In the genomic region with DNA sequence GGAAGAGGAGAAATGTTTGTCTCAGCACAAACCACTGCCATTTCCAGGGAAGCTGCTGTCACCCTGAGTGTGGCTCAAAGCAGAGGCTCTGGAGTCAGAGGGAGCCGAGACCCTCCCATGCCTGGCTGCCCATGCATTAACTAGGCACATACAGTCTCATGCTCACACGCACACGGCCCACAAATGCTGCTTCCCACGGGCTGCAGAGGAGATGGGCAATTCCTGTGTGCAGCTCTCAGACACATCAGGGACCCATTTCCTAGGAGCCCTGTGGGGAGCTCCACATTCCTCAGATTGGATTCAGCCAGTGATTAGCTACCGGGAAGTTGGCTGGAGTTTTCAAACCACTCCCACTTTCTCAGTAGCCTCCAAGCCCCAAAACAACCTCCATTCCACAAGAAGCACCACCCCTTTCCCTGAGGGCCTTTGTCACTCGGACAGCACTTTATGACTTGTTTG, we compare ENCODE assay signal across 12 cellular contexts. TPM values are rescaled to one million over a fixed set of nuclear protein-coding genes. Genes with fewer than 3 reads are reported as not detected.
DNase-seq lines count a peak whose midpoint lies in the region; ATAC-seq and TF ChIP-seq lines count a peak whose summit lies in the region.
"Had no signal": no experiment of that assay in that cellular context is flagged by ENCODE, and none has a peak within 500 bp of the region (broad histone marks: within the 10 kb centered on the region; RNA-seq: fewer than 3 reads in every experiment).

No MANE protein-coding gene starts in this region.

- H3K36me3 ChIP-seq in A673 (ENCODE audit: insufficient read depth, low read length, poor library complexity, severe bottlenecking) (no peaks in the 10 kb centered on the region), esophagus muscularis mucosa (no peaks in the 10 kb centered on the region), muscle layer of duodenum (ENCODE audit: control insufficient read depth in 1 of 2, insufficient read depth in 2 of 2, low read length in 2 of 2) (no peaks in the 10 kb centered on the region), WERI-Rb-1 (no peaks in the 10 kb centered on the region)
- H3K36me3 ChIP-seq: BE2C had no signal

- no peak overlapping the region for H3K4me3 Mint-ChIP-seq in chondrocyte (ENCODE audit: unreplicated experiment)
- H3K4me3 Mint-ChIP-seq: central memory CD8-positive, alpha-beta T cell had no signal

- TF ChIP-seq POLR2A in esophagus muscularis mucosa (IDR thresholded peaks at IDR 0.05; ENCODE audit: low read depth), result no peak

- no peaks in the 10 kb centered on the region for H3K9me3 Mint-ChIP-seq in chondrocyte (ENCODE audit: low read depth)
- H3K9me3 Mint-ChIP-seq: central memory CD8-positive, alpha-beta T cell had no signal

- no peaks in the 10 kb centered on the region for H3K9me3 ChIP-seq in A673 (ENCODE audit: low read depth, low read length, poor library complexity, severe bottlenecking)
- no peaks in the 10 kb centered on the region for H3K9me3 ChIP-seq in esophagus muscularis mucosa
- no peaks in the 10 kb centered on the region for H3K9me3 ChIP-seq in muscle layer of duodenum (ENCODE audit: control insufficient read depth in 1 of 2, low read length in 2 of 2)
- H3K9me3 ChIP-seq in WERI-Rb-1 (ENCODE audit: severe bottlenecking), result no peaks in the 10 kb centered on the region
- H3K9me3 ChIP-seq: BE2C had no signal

- no peaks in the 10 kb centered on the region for H3K4me1 ChIP-seq in A673 (ENCODE audit: insufficient read depth, low read length, poor library complexity, severe bottlenecking)
- peaks cover 4 to 28% (median 19%) of the 10 kb centered on the region in 4 donors for H3K4me1 ChIP-seq in esophagus muscularis mucosa
- peaks cover 0 to 8% of the 10 kb centered on the region in 2 donors for H3K4me1 ChIP-seq in muscle layer of duodenum (ENCODE audit: control insufficient read depth in 1 of 2, insufficient read depth in 2 of 2, low read length in 2 of 2)
- H3K4me1 ChIP-seq: BE2C had no signal

- intact Hi-C loops in A673 (cut with micrococcal nuclease; ENCODE audit: unreplicated experiment) (no loop called here), esophagus muscularis mucosa (cut with DNase I) (no loop called here)

- CTCF ChIA-PET in A673 (lab: Charles Lee), result interaction anchor here (0.7 to 1.1 kb wide), 2 partner anchors 32 to 630 kb away, joined by 3 to 7 read pairs; no protein-coding TSS in a partner anchor

- TF ChIP-seq CTCF in A673 (conservative IDR thresholded peaks at IDR 0.05; ENCODE audit: low read depth, low read length) (no peak), esophagus muscularis mucosa (IDR thresholded peaks at IDR 0.05) (no peak), WERI-Rb-1 (IDR thresholded peaks at IDR 0.05; ENCODE audit: low read depth, low read length) (no peak), chondrocyte (IDR thresholded peaks at IDR 0.05) (no peak)

- no TSS peak for BruUV-seq in A673 (replicated peaks; lab: Mats Ljungman, UMichigan)

- H3K27me3 Mint-ChIP-seq in chondrocyte (ENCODE audit: low read depth), result peaks cover 4% of the 10 kb centered on the region

- 39% methylated on average over 5 of the region's 6 CpGs for WGBS in esophagus muscularis mucosa

- ATAC-seq in HG03196 (IDR thresholded peaks at IDR 0.05; ENCODE audit: unreplicated experiment), result no peak
- ATAC-seq: activated CD4-positive, CD25-positive, alpha-beta regulatory T cell treated with anti-CD3 and anti-CD28 coated beads, Interleukin-2, amount 50 U/mL, for 24 hours had no signal

- peaks cover 16% of the 10 kb centered on the region for H3K4me1 Mint-ChIP-seq in chondrocyte (ENCODE audit: low read depth)

- H3K27me3 ChIP-seq in A673 (replicated peaks; ENCODE audit: insufficient read depth, low read depth, low read length, poor library complexity) (no peaks in the 10 kb centered on the region), esophagus muscularis mucosa (peaks cover 0 to 4% (median 0%) of the 10 kb centered on the region in 4 donors), muscle layer of duodenum (ENCODE audit: low read depth, low read length) (no peaks in the 10 kb centered on the region), WERI-Rb-1 (ENCODE audit: insufficient read depth, low read depth, severe bottlenecking) (no peaks in the 10 kb centered on the region)
- H3K27me3 ChIP-seq: BE2C had no signal

- H3K4me3 ChIP-seq in A673 (ENCODE audit: low read depth, low read length, poor library complexity, severe bottlenecking) (no peak overlapping the region), esophagus muscularis mucosa (peak overlapping the region in 1 of 4 donors; percentile 4), muscle layer of duodenum (ENCODE audit: low read depth in 1 of 2, low read length in 2 of 2) (peak overlapping the region; percentile 11 to 18), WERI-Rb-1 (ENCODE audit: low read depth, low read length) (no peak overlapping the region)

- POLR2A ChIA-PET in A673 (lab: Charles Lee; ENCODE audit: low non-redundant PET), result interaction anchor here (0.5 to 0.7 kb wide), 2 partner anchors 14 to 38 kb away, joined by 7 to 10 read pairs; no protein-coding TSS in a partner anchor

- H3K27ac Mint-ChIP-seq in chondrocyte (ENCODE audit: unreplicated experiment), result no peak overlapping the region

- TF ChIP-seq EP300 in esophagus muscularis mucosa (IDR thresholded peaks at IDR 0.05), result no peak

- H3K27ac ChIP-seq in A673 (ENCODE audit: low read depth, low read length, poor library complexity, severe bottlenecking) (no peak overlapping the region), esophagus muscularis mucosa (replicated peaks in 1 of 4) (peak overlapping the region; percentile 41 to 73 (median 56)), muscle layer of duodenum (ENCODE audit: low read length) (peak overlapping the region; percentile 60), WERI-Rb-1 (no peak overlapping the region)

- DNase-seq in A673 (ENCODE audit: low spot score) (peak; percentile 33), LoVo (ENCODE audit: low spot score) (peak; percentile 46), esophagus muscularis mucosa (ENCODE audit: extremely low spot score) (no peak), WERI-Rb-1 (no peak), chondrocyte (ENCODE audit: low spot score) (no peak), NCI-H446 (lab: John Stamatoyannopoulos, UW) (no peak)
- DNase-seq: BE2C had no signal

- H3K36me3 Mint-ChIP-seq in chondrocyte (ENCODE audit: low read depth), result no peaks in the 10 kb centered on the region

RNA-seq across cellular contexts. Expression of a gene that starts 9.1 kb away (rescaled TPM):
- 0.80 and 1.4 TPM in 2 replicates for total RNA-seq in A673 (2021)
- total RNA-seq in esophagus muscularis mucosa, result 1 to 10 TPM; 1.7 to 4.6 (median 4.3) TPM
- total RNA-seq in chondrocyte, result 0.95 to 3.3 TPM (median 1.3 TPM) in 3 replicates
- total RNA-seq: myocyte had no signal

RNA-seq across cellular contexts. Expression of a gene that starts 41.1 kb away (rescaled TPM):
- total RNA-seq in A673 (2021), result 47.6 and 50.0 TPM in 2 replicates
- total RNA-seq in esophagus muscularis mucosa, result 10 to 100 TPM; 24.5 to 29.0 (median 26.0) TPM
- 39.4 to 44.2 TPM (median 39.8 TPM) in 3 replicates for total RNA-seq in chondrocyte

Comparison
In these comparisons a context has a peak if more than half of its experiments do, and no peak if none do; other contexts are left out.
1. DNase-seq: peak in A673 (single experiment) and LoVo (single experiment); none in esophagus muscularis mucosa (single experiment), WERI-Rb-1 (single experiment), chondrocyte (single experiment) and NCI-H446 (0 of 2).
2. H3K27ac ChIP-seq: peak in esophagus muscularis mucosa (4 of 4) and muscle layer of duodenum (single experiment); none in A673 (single experiment) and WERI-Rb-1 (single experiment).
3. H3K4me3 ChIP-seq: peak in muscle layer of duodenum (2 of 2); none in A673 (single experiment) and WERI-Rb-1 (single experiment).